ENCODE assay signal across 26 cellular contexts in genomic region chr6:140226637-140227036, GRCh38.
"Had no signal": no experiment of that assay in that cellular context is flagged by ENCODE, and none has a peak within 500 bp of the region (broad histone marks: within the 10 kb centered on the region; RNA-seq: fewer than 3 reads in every experiment).

No MANE protein-coding gene starts in this region.

- DNase-seq: activated CD4-positive, alpha-beta memory T cell treated with anti-CD3 and anti-CD28 coated beads for 36 hours; activated CD4-positive, alpha-beta T cell treated with anti-CD3 and anti-CD28 coated beads for 36 hours; activated CD4-positive, alpha-beta T cell treated with anti-CD3 and anti-CD28 coated beads, Interleukin-2, amount 10 ng/mL, durations not matched to agents 24 days and 14 days; activated CD4-positive, CD25-positive, alpha-beta regulatory T cell; activated CD4-positive, CD25-positive, alpha-beta regulatory T cell treated with anti-CD3 and anti-CD28 coated beads, Interleukin-2, amount 50 U/mL, for 72 hours; activated CD8-positive, alpha-beta memory T cell treated with anti-CD3 and anti-CD28 coated beads, Interleukin-2, amount 10 ng/mL, durations not matched to agents 7 days and 5 days; activated CD8-positive, alpha-beta memory T cell treated with anti-CD3 and anti-CD28 coated beads, Interleukin-2, amount 50 U/mL, for 4 hours; activated CD8-positive, alpha-beta T cell treated with anti-CD3 and anti-CD28 coated beads, Interleukin-2, amount 10 ng/mL, durations not matched to agents 7 days and 5 days; activated gamma-delta T cell; activated naive CD4-positive, alpha-beta T cell; activated naive CD4-positive, alpha-beta T cell treated with anti-CD3 and anti-CD28 coated beads, Interleukin-2, amount 10 ng/mL, durations not matched to agents 7 days and 5 days; activated naive CD8-positive, alpha-beta T cell treated with anti-CD3 and anti-CD28 coated beads, Interleukin-2, amount 10 ng/mL, durations not matched to agents 7 days and 5 days; activated T-cell treated with anti-CD3 and anti-CD28 coated beads, Interleukin-2, amount 50 U/mL, for 1 hour; activated T-cell treated with anti-CD3 and anti-CD28 coated beads, Interleukin-2, amount 50 U/mL, for 48 hours; caudate nucleus; cortex of kidney; effector CD4-positive, alpha-beta T cell; effector memory CD8-positive, alpha-beta T cell; esophagus squamous epithelium; heart right ventricle; T-helper 2 cell had no signal

- H3K36me3 Mint-ChIP-seq: activated CD4-positive, alpha-beta memory T cell treated with anti-CD3 and anti-CD28 coated beads for 36 hours; activated CD8-positive, alpha-beta memory T cell treated with anti-CD3 and anti-CD28 coated beads, Interleukin-2, amount 10 ng/mL, durations not matched to agents 7 days and 5 days; activated naive CD4-positive, alpha-beta T cell treated with anti-CD3 and anti-CD28 coated beads, Interleukin-2, amount 10 ng/mL, durations not matched to agents 7 days and 5 days; activated naive CD8-positive, alpha-beta T cell treated with anti-CD3 and anti-CD28 coated beads, Interleukin-2, amount 10 ng/mL, durations not matched to agents 7 days and 5 days had no signal

- H3K27me3 ChIP-seq: ascending aorta, esophagus squamous epithelium, gastroesophageal sphincter, heart right ventricle had no signal

- H3K4me1 Mint-ChIP-seq: activated CD4-positive, alpha-beta T cell treated with anti-CD3 and anti-CD28 coated beads for 36 hours; activated CD4-positive, alpha-beta T cell treated with anti-CD3 and anti-CD28 coated beads, Interleukin-2, amount 10 ng/mL, durations not matched to agents 24 days and 14 days; activated CD8-positive, alpha-beta memory T cell treated with anti-CD3 and anti-CD28 coated beads, Interleukin-2, amount 10 ng/mL, durations not matched to agents 7 days and 5 days; activated naive CD4-positive, alpha-beta T cell treated with anti-CD3 and anti-CD28 coated beads, Interleukin-2, amount 10 ng/mL, durations not matched to agents 7 days and 5 days; activated naive CD8-positive, alpha-beta T cell treated with anti-CD3 and anti-CD28 coated beads, Interleukin-2, amount 10 ng/mL, durations not matched to agents 7 days and 5 days had no signal

- H3K9me3 ChIP-seq: ascending aorta, esophagus squamous epithelium had no signal

- H3K4me3 ChIP-seq: ascending aorta, esophagus squamous epithelium, gastroesophageal sphincter, heart right ventricle had no signal

- H3K4me1 ChIP-seq: ascending aorta, esophagus squamous epithelium, gastroesophageal sphincter had no signal

- H3K27me3 Mint-ChIP-seq: activated CD4-positive, alpha-beta T cell treated with anti-CD3 and anti-CD28 coated beads, Interleukin-2, amount 10 ng/mL, durations not matched to agents 24 days and 14 days; activated naive CD4-positive, alpha-beta T cell treated with anti-CD3 and anti-CD28 coated beads, Interleukin-2, amount 10 ng/mL, durations not matched to agents 7 days and 5 days had no signal

- ATAC-seq: activated CD4-positive, alpha-beta T cell treated with anti-CD3 and anti-CD28 coated beads for 36 hours; activated CD8-positive, alpha-beta memory T cell treated with anti-CD3 and anti-CD28 coated beads, Interleukin-2, amount 10 ng/mL, durations not matched to agents 7 days and 5 days; activated CD8-positive, alpha-beta T cell treated with anti-CD3 and anti-CD28 coated beads, Interleukin-2, amount 10 ng/mL, durations not matched to agents 7 days and 5 days; activated naive CD4-positive, alpha-beta T cell treated with anti-CD3 and anti-CD28 coated beads, Interleukin-2, amount 50 U/mL, for 72 hours; effector memory CD8-positive, alpha-beta T cell; gastroesophageal sphincter; heart right ventricle had no signal

- H3K27ac ChIP-seq: ascending aorta, epithelial cell of prostate, esophagus squamous epithelium, gastroesophageal sphincter, heart right ventricle had no signal

- H3K9me3 Mint-ChIP-seq: activated naive CD4-positive, alpha-beta T cell treated with anti-CD3 and anti-CD28 coated beads, Interleukin-2, amount 10 ng/mL, durations not matched to agents 7 days and 5 days had no signal

- H3K27ac Mint-ChIP-seq: activated CD4-positive, alpha-beta memory T cell treated with anti-CD3 and anti-CD28 coated beads for 36 hours; activated CD4-positive, alpha-beta T cell treated with anti-CD3 and anti-CD28 coated beads for 36 hours; activated CD4-positive, alpha-beta T cell treated with anti-CD3 and anti-CD28 coated beads, Interleukin-2, amount 10 ng/mL, durations not matched to agents 24 days and 14 days; activated CD8-positive, alpha-beta memory T cell treated with anti-CD3 and anti-CD28 coated beads, Interleukin-2, amount 10 ng/mL, durations not matched to agents 7 days and 5 days; activated CD8-positive, alpha-beta T cell treated with anti-CD3 and anti-CD28 coated beads, Interleukin-2, amount 10 ng/mL, durations not matched to agents 7 days and 5 days; activated naive CD4-positive, alpha-beta T cell treated with anti-CD3 and anti-CD28 coated beads, Interleukin-2, amount 10 ng/mL, durations not matched to agents 7 days and 5 days; activated naive CD4-positive, alpha-beta T cell treated with anti-CD3 and anti-CD28 coated beads, Interleukin-2, amount 50 U/mL, for 72 hours; activated naive CD8-positive, alpha-beta T cell treated with anti-CD3 and anti-CD28 coated beads, Interleukin-2, amount 10 ng/mL, durations not matched to agents 7 days and 5 days; activated T-helper 1 cell treated with anti-CD3 and anti-CD28 coated beads, Interleukin-12 subunit alpha, Interleukin-12 subunit beta, Interleukin-2, Interleukin-4 antibody, amounts not matched to agents 30 ng/mL and 10 ng/mL and 1 ng/mL, durations not matched to agents 14 hours and 24 hours and 36 hours; effector memory CD8-positive, alpha-beta T cell had no signal

- H3K4me3 Mint-ChIP-seq: activated CD4-positive, alpha-beta memory T cell treated with anti-CD3 and anti-CD28 coated beads for 36 hours; activated CD4-positive, alpha-beta T cell treated with anti-CD3 and anti-CD28 coated beads for 36 hours; activated CD4-positive, alpha-beta T cell treated with anti-CD3 and anti-CD28 coated beads, Interleukin-2, amount 10 ng/mL, durations not matched to agents 24 days and 14 days; activated CD8-positive, alpha-beta memory T cell treated with anti-CD3 and anti-CD28 coated beads, Interleukin-2, amount 10 ng/mL, durations not matched to agents 7 days and 5 days; activated CD8-positive, alpha-beta T cell treated with anti-CD3 and anti-CD28 coated beads, Interleukin-2, amount 10 ng/mL, durations not matched to agents 7 days and 5 days; activated naive CD4-positive, alpha-beta T cell treated with anti-CD3 and anti-CD28 coated beads, Interleukin-2, amount 10 ng/mL, durations not matched to agents 7 days and 5 days; activated naive CD8-positive, alpha-beta T cell treated with anti-CD3 and anti-CD28 coated beads, Interleukin-2, amount 10 ng/mL, durations not matched to agents 7 days and 5 days; activated T-helper 1 cell treated with anti-CD3 and anti-CD28 coated beads, Interleukin-12 subunit alpha, Interleukin-12 subunit beta, Interleukin-2, Interleukin-4 antibody, amounts not matched to agents 30 ng/mL and 10 ng/mL and 1 ng/mL, durations not matched to agents 14 hours and 24 hours and 36 hours; effector memory CD8-positive, alpha-beta T cell had no signal

- H3K36me3 ChIP-seq: ascending aorta, esophagus squamous epithelium, gastroesophageal sphincter, heart right ventricle had no signal
